16 cellular contexts compared by ENCODE assay signal in genomic region chr5:137718611-137719010, GRCh38. TPM values are rescaled to one million over a fixed set of nuclear protein-coding genes. Genes with fewer than 3 reads are reported as not detected.
DNase-seq lines count a peak whose midpoint lies in the region; ATAC-seq and TF ChIP-seq lines count a peak whose summit lies in the region.
"Had no signal": no experiment of that assay in that cellular context is flagged by ENCODE, and none has a peak within 500 bp of the region (broad histone marks: within the 10 kb centered on the region; RNA-seq: fewer than 3 reads in every experiment).

No MANE protein-coding gene starts in this region.

- intact Hi-C loops in thyroid gland (cut with DNase I), result no loop called here
- intact Hi-C loops in naive thymus-derived CD4-positive, alpha-beta T cell (cut with micrococcal nuclease), result no loop called here

- no peaks in the 10 kb centered on the region for H3K9me3 Mint-ChIP-seq in activated naive CD4-positive, alpha-beta T cell treated with anti-CD3 and anti-CD28 coated beads, Interleukin-2, amount 50 U/mL, for 24 hours
- H3K9me3 Mint-ChIP-seq in naive thymus-derived CD4-positive, alpha-beta T cell, result peaks cover 0 to 15% (median 7%) of the 10 kb centered on the region in 11 donors
- H3K9me3 Mint-ChIP-seq: HFFc6 had no signal

- no peak overlapping the region for H3K4me3 ChIP-seq in thyroid gland (replicated peaks in 1 of 3)
- H3K4me3 ChIP-seq in naive thymus-derived CD4-positive, alpha-beta T cell (ENCODE audit: low read length), result no peak overlapping the region

- H3K27ac ChIP-seq in thyroid gland, result peak overlapping the region; percentile 43 to 50 (median 46)
- H3K27ac ChIP-seq in naive thymus-derived CD4-positive, alpha-beta T cell (ENCODE audit: low read depth, low read length), result no peak overlapping the region

- no peaks in the 10 kb centered on the region for H3K27me3 Mint-ChIP-seq in activated naive CD4-positive, alpha-beta T cell treated with anti-CD3 and anti-CD28 coated beads, Interleukin-2, amount 50 U/mL, for 24 hours
- H3K27me3 Mint-ChIP-seq in naive thymus-derived CD4-positive, alpha-beta T cell, result no peaks in the 10 kb centered on the region
- H3K27me3 Mint-ChIP-seq: CD4-positive, alpha-beta T cell had no signal

- POLR2A ChIA-PET in naive thymus-derived CD4-positive, alpha-beta T cell (lab: Charles Lee), result interaction anchor here (0.7 to 1.0 kb wide), 2 partner anchors 17 to 22 kb away, joined by 4 to 6 read pairs; partner anchors contain the start of gene KLHL3

- ATAC-seq in naive thymus-derived CD4-positive, alpha-beta T cell, result no peak

- no peaks in the 10 kb centered on the region for H3K9me3 ChIP-seq in thyroid gland
- peaks cover 0 to 4% (median 0%) of the 10 kb centered on the region in 3 experiments for H3K9me3 ChIP-seq in naive thymus-derived CD4-positive, alpha-beta T cell (ENCODE audit: control insufficient read depth in 2 of 3, low read length in 3 of 3)

- TF ChIP-seq CTCF in thyroid gland (IDR thresholded peaks at IDR 0.05), result no peak

- H3K4me3 Mint-ChIP-seq in activated naive CD4-positive, alpha-beta T cell treated with anti-CD3 and anti-CD28 coated beads, Interleukin-2, amount 50 U/mL, for 24 hours, result no peak overlapping the region
- no peak overlapping the region for H3K4me3 Mint-ChIP-seq in naive thymus-derived CD4-positive, alpha-beta T cell
- H3K4me3 Mint-ChIP-seq: CD4-positive, alpha-beta T cell; HFFc6 had no signal

- peaks cover 20% of the 10 kb centered on the region for H3K4me1 Mint-ChIP-seq in activated naive CD4-positive, alpha-beta T cell treated with anti-CD3 and anti-CD28 coated beads, Interleukin-2, amount 50 U/mL, for 24 hours
- H3K4me1 Mint-ChIP-seq in naive thymus-derived CD4-positive, alpha-beta T cell, result peaks cover 0 to 42% (median 18%) of the 10 kb centered on the region in 7 donors

- H3K36me3 ChIP-seq in thyroid gland, result no peaks in the 10 kb centered on the region
- peaks cover 0 to 24% (median 4%) of the 10 kb centered on the region in 3 experiments for H3K36me3 ChIP-seq in naive thymus-derived CD4-positive, alpha-beta T cell (ENCODE audit: control insufficient read depth in 2 of 3, insufficient read depth in 3 of 3, low read length in 3 of 3)

- CTCF ChIA-PET in naive thymus-derived CD4-positive, alpha-beta T cell (lab: Charles Lee), result interaction anchor here (1.0 kb wide), 1 partner anchor 23 kb away, joined by 3 read pairs; no protein-coding TSS in a partner anchor

- no peak for TF ChIP-seq POLR2A in thyroid gland (IDR thresholded peaks at IDR 0.05)

- no peak for DNase-seq in activated naive CD4-positive, alpha-beta T cell treated with anti-CD3 and anti-CD28 coated beads, Interleukin-2, amount 50 U/mL, for 16 hours
- DNase-seq in NCI-H1694 treated with DMSO at 0.1 percent for 48 hours (lab: John Stamatoyannopoulos, UW) (peak; percentile 21), cerebellar nuclear complex (lab: John Stamatoyannopoulos, UW) (peak; percentile 75 to 87), thyroid gland (peak in 1 of 2 donors; percentile 22), activated T-cell treated with anti-CD3 and anti-CD28 coated beads for 4 hours (no peak), GM19238 (ENCODE audit: insufficient read length, low spot score) (no peak)
- no peak for DNase-seq in naive thymus-derived CD4-positive, alpha-beta T cell
- DNase-seq: ACHN; CD4-positive, alpha-beta T cell; DMS153; DMS79 treated with DMSO at 0.1 percent for 48 hours; EL; GDM1; HCEC 1CT; HFFc6 had no signal

- peaks cover 22% of the 10 kb centered on the region for H3K36me3 Mint-ChIP-seq in activated naive CD4-positive, alpha-beta T cell treated with anti-CD3 and anti-CD28 coated beads, Interleukin-2, amount 50 U/mL, for 24 hours
- peaks cover 19 to 61% (median 37%) of the 10 kb centered on the region in 5 donors for H3K36me3 Mint-ChIP-seq in naive thymus-derived CD4-positive, alpha-beta T cell

- peaks cover 6 to 12% of the 10 kb centered on the region in 2 donors for H3K4me1 ChIP-seq in thyroid gland
- H3K4me1 ChIP-seq in naive thymus-derived CD4-positive, alpha-beta T cell (ENCODE audit: control insufficient read depth in 2 of 2, insufficient read depth in 2 of 2, low read length in 2 of 2), result no peaks in the 10 kb centered on the region

- H3K27ac Mint-ChIP-seq in activated naive CD4-positive, alpha-beta T cell treated with anti-CD3 and anti-CD28 coated beads, Interleukin-2, amount 50 U/mL, for 24 hours, result peak overlapping the region; percentile 9
- peak overlapping the region in 4 of 9 donors; percentile 30 to 82 (median 76) for H3K27ac Mint-ChIP-seq in naive thymus-derived CD4-positive, alpha-beta T cell
- H3K27ac Mint-ChIP-seq: CD4-positive, alpha-beta T cell; HFFc6 had no signal

- H3K27me3 ChIP-seq in thyroid gland, result no peaks in the 10 kb centered on the region
- H3K27me3 ChIP-seq in naive thymus-derived CD4-positive, alpha-beta T cell (ENCODE audit: control insufficient read depth in 2 of 2, insufficient read depth in 2 of 2, low read length in 2 of 2), result no peaks in the 10 kb centered on the region

RNA-seq across cellular contexts. Expression of gene KLHL3, which starts 17.3 kb away (rescaled TPM):
- 10 to 100 TPM; 11.9 to 26.7 (median 17.9) TPM for total RNA-seq in thyroid gland
- total RNA-seq in naive thymus-derived CD4-positive, alpha-beta T cell, result 10 to 100 TPM; 10.4 to 47.3 (median 26.6) TPM
- 1 to 10 TPM; 4.6 to 6.3 TPM for polyA plus RNA-seq in naive thymus-derived CD4-positive, alpha-beta T cell

RNA-seq across cellular contexts. Expression of gene HNRNPA0, which starts 35.6 kb away (rescaled TPM):
- total RNA-seq in thyroid gland, result 10 to 100 TPM; 10.6 to 14.1 (median 12.4) TPM
- total RNA-seq in naive thymus-derived CD4-positive, alpha-beta T cell, result 10 to 100 TPM; 30.0 to 40.2 (median 30.7) TPM
- 10 to 100 TPM; 17.8 to 20.7 TPM for polyA plus RNA-seq in naive thymus-derived CD4-positive, alpha-beta T cell

Comparison
In these comparisons a context has a peak if more than half of its experiments do, and no peak if none do; other contexts are left out.
1. DNase-seq: peak in NCI-H1694 treated with DMSO at 0.1 percent for 48 hours (single experiment) and cerebellar nuclear complex (2 of 2); none in activated naive CD4-positive, alpha-beta T cell treated with anti-CD3 and anti-CD28 coated beads, Interleukin-2, amount 50 U/mL, for 16 hours (single experiment), activated T-cell treated with anti-CD3 and anti-CD28 coated beads for 4 hours (single experiment), GM19238 (single experiment) and naive thymus-derived CD4-positive, alpha-beta T cell (0 of 9).